In the genomic region with DNA sequence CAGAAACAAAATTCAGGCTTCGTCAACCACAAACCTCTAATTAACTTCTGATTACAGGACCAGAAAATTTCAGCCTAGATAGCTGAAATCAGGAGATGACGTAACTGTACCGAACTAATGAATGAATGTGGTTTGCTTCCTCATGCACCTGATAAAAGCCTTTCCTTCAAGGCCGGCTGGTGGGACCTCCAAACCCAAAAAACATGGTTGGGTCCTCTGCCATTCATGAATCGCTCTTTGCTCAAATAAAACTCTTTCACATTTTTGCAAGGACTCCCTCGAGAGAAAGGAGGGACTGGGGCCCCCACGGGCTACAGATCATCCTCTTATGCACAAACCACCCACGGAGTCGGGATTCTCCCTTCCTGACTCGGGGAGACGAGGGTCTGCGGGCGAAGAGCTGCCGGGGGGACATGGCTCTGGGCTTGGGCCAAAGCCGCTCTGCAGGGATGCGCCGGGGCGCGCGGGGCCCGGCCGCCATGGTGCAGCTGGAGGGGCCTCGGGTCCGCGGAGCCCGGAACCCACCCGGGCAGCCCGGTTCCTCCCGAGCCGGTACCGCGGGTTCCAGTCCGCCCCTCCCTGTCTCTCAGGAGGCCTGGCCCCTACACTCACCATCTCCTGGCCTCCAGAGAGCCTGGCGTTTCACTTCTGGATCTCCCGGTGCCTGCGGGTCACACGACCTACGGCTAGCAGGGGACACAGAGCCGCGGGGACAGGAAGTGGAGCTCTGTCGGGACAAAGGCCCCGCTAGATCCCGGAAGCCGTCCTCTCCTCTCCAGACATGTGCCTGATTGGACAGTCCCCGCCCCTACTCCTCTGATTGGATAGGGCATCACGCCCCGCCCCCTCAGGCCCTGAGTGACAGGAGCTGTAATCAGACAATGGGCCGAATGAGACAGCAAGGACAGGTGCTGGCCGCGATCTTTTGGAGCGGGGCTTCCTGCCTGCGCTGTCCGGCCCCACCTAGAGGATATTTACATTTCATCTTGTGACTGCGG, we compare ENCODE assay signal across 8 cellular contexts. TPM values are rescaled to one million over a fixed set of nuclear protein-coding genes. Genes with fewer than 3 reads are reported as not detected.
DNase-seq lines count a peak whose midpoint lies in the region; ATAC-seq and TF ChIP-seq lines count a peak whose summit lies in the region.

ZNF195 (minus strand) TSS at position 721 of the 998 bp plus-strand sequence; CDS start at position 615, 106 bp downstream.

- POLR2A ChIA-PET in AG04450 (lab: Yijun Ruan, JAX) (interaction anchor here (0.6 to 0.9 kb wide), 2 partner anchors 206 to 364 kb away, joined by 3 to 4 read pairs; no protein-coding TSS in a partner anchor), WTC11 (lab: Charles Lee) (interaction anchor here (0.6 to 1.2 kb wide), 5 partner anchors 22 to 429 kb away, joined by 3 read pairs; no protein-coding TSS in a partner anchor)

- H3K9me3 Mint-ChIP-seq in WTC11 = peaks cover 3% of the 10 kb centered on the region; the same call in 1 of the 2 replicates
- no peaks in the 10 kb centered on the region for H3K9me3 Mint-ChIP-seq in immature natural killer cell

- H3K36me3 Mint-ChIP-seq in WTC11 = peaks cover 66% of the 10 kb centered on the region
- H3K36me3 Mint-ChIP-seq in immature natural killer cell = peaks cover 0 to 6% (median 4%) of the 10 kb centered on the region in 3 donors

- peak; percentile 72 for DNase-seq in AG04450 (ENCODE audit: low read depth, low spot score)
- peak; percentile 93 for DNase-seq in NCI-H226
- peak; percentile 100 for DNase-seq in WTC11 (ENCODE audit: low spot score)
- peak; percentile 91 to 94 for DNase-seq in cardiac fibroblast (ENCODE audit: low read depth in 2 of 2)
- DNase-seq in immature natural killer cell = peak; percentile 96 to 98 (median 97)
- DNase-seq in spleen = peak; percentile 98

- peak; percentile 99 for ATAC-seq in GM18909 (IDR thresholded peaks at IDR 0.05; ENCODE audit: poor library complexity, unreplicated experiment)
- ATAC-seq in HG03175 (IDR thresholded peaks at IDR 0.05; ENCODE audit: unreplicated experiment) = peak; percentile 99
- ATAC-seq in WTC11 = peak; percentile 95

- H3K4me1 ChIP-seq in spleen = peaks cover 12 to 58% (median 38%) of the 10 kb centered on the region in 6 donors

- CTCF ChIA-PET in AG04450 (lab: Charles Lee) = interaction anchor here (3.3 kb wide), 1 partner anchor 30 kb away, joined by 10 read pairs; no protein-coding TSS in a partner anchor
- CTCF ChIA-PET in WTC11 (lab: Charles Lee) = interaction anchor here (4.7 to 5.3 kb wide), 2 partner anchors 30 to 37 kb away, joined by 37 to 42 read pairs; no protein-coding TSS in a partner anchor

- H3K4me3 ChIP-seq in AG04450 (ENCODE audit: low read depth, low read length) (peak within 1 kb of the TSS; percentile 92), cardiac fibroblast (replicated peaks in 1 of 2; ENCODE audit: low read depth in 2 of 2, low read length in 2 of 2) (peak within 1 kb of the TSS; percentile 87 to 88), spleen (peak within 1 kb of the TSS; percentile 86 to 99 (median 94))

- peaks cover 0 to 38% (median 7%) of the 10 kb centered on the region in 6 donors for H3K36me3 ChIP-seq in spleen

- H3K4me3 Mint-ChIP-seq in WTC11 (peak within 1 kb of the TSS; percentile 96), immature natural killer cell (peak within 1 kb of the TSS; percentile 96 to 99 (median 99))

- H3K27ac ChIP-seq in AG04450 (ENCODE audit: low read depth, low read length) (peak within 1 kb of the TSS; percentile 81), spleen (peak within 1 kb of the TSS; percentile 83 to 94 (median 90))

- H3K27me3 ChIP-seq in AG04450 (ENCODE audit: control insufficient read depth, insufficient read depth, low read length) (peaks cover 6% of the 10 kb centered on the region), spleen (replicated peaks in 1 of 7) (no peaks in the 10 kb centered on the region)

- peaks cover 73% of the 10 kb centered on the region for H3K4me1 Mint-ChIP-seq in WTC11
- peaks cover 48 to 63% of the 10 kb centered on the region in 2 donors for H3K4me1 Mint-ChIP-seq in immature natural killer cell

- TF ChIP-seq POLR2A in spleen (IDR thresholded peaks at IDR 0.05) = peak in 1 of 3 donors; percentile 8

- WGBS in spleen, 5 donors = 1 to 2% (median 1%) methylated on average over 22 to 54 of the region's 54 CpGs

- H3K27ac Mint-ChIP-seq in WTC11 (peak within 1 kb of the TSS; percentile 92), immature natural killer cell (peak within 1 kb of the TSS; percentile 90 to 98 (median 96))

- intact Hi-C loops in spleen (cut with DNase I; ENCODE audit: low total_unique reads) = no loop called here

- no peak for TF ChIP-seq CTCF in AG04450 (IDR thresholded peaks at IDR 0.05; ENCODE audit: low read depth, low read length)
- no peak for TF ChIP-seq CTCF in WTC11 (IDR thresholded peaks at IDR 0.05)
- TF ChIP-seq CTCF in cardiac fibroblast (IDR thresholded peaks at IDR 0.05; ENCODE audit: low read depth, low read length) = no peak
- no peak for TF ChIP-seq CTCF in spleen (IDR thresholded peaks at IDR 0.05 in 8 of 11, conservative IDR thresholded peaks at IDR 0.05 in 3 of 11)

- H3K9me3 ChIP-seq in AG04450 (ENCODE audit: control insufficient read depth, insufficient read depth, low read length) (peaks cover 19% of the 10 kb centered on the region), spleen (no peaks in the 10 kb centered on the region)

- H3K27me3 Mint-ChIP-seq in WTC11 (ENCODE audit: low read depth) (no peaks in the 10 kb centered on the region; the same call in 1 of the 2 replicates), immature natural killer cell (ENCODE audit: low read depth in 3 of 3) (peaks cover 0 to 8% (median 2%) of the 10 kb centered on the region in 3 donors)

TF ChIP-seq in WTC11, 78 proteins besides CTCF, POLR2A, EP300 and RAD21 (continues in another document):
- TF ChIP-seq NFATC4 (CRISPR knock-in tag; IDR thresholded peaks at IDR 0.05) = no peak
- no peak for TF ChIP-seq SMAD4 (CRISPR knock-in tag; IDR thresholded peaks at IDR 0.05)
- TF ChIP-seq, protein P1, sequence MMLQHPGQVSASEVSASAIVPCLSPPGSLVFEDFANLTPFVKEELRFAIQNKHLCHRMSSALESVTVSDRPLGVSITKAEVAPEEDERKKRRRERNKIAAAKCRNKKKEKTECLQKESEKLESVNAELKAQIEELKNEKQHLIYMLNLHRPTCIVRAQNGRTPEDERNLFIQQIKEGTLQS (CRISPR knock-in tag; conservative IDR thresholded peaks at IDR 0.05) = no peak
- 0 out of 2 replicates have a peak, but pooled peaks have one; percentile 48 for TF ChIP-seq TEAD1 (CRISPR knock-in tag; IDR thresholded peaks at IDR 0.05)
- TF ChIP-seq, protein P2, sequence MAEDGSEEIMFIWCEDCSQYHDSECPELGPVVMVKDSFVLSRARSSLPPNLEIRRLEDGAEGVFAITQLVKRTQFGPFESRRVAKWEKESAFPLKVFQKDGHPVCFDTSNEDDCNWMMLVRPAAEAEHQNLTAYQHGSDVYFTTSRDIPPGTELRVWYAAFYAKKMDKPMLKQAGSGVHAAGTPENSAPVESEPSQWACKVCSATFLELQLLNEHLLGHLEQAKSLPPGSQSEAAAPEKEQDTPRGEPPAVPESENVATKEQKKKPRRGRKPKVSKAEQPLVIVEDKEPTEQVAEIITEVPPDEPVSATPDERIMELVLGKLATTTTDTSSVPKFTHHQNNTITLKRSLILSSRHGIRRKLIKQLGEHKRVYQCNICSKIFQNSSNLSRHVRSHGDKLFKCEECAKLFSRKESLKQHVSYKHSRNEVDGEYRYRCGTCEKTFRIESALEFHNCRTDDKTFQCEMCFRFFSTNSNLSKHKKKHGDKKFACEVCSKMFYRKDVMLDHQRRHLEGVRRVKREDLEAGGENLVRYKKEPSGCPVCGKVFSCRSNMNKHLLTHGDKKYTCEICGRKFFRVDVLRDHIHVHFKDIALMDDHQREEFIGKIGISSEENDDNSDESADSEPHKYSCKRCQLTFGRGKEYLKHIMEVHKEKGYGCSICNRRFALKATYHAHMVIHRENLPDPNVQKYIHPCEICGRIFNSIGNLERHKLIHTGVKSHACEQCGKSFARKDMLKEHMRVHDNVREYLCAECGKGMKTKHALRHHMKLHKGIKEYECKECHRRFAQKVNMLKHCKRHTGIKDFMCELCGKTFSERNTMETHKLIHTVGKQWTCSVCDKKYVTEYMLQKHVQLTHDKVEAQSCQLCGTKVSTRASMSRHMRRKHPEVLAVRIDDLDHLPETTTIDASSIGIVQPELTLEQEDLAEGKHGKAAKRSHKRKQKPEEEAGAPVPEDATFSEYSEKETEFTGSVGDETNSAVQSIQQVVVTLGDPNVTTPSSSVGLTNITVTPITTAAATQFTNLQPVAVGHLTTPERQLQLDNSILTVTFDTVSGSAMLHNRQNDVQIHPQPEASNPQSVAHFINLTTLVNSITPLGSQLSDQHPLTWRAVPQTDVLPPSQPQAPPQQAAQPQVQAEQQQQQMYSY (CRISPR knock-in tag; IDR thresholded peaks at IDR 0.05) = no peak
- TF ChIP-seq, protein P3, sequence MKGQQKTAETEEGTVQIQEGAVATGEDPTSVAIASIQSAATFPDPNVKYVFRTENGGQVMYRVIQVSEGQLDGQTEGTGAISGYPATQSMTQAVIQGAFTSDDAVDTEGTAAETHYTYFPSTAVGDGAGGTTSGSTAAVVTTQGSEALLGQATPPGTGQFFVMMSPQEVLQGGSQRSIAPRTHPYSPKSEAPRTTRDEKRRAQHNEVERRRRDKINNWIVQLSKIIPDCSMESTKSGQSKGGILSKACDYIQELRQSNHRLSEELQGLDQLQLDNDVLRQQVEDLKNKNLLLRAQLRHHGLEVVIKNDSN (CRISPR knock-in tag; IDR thresholded peaks at IDR 0.05) = peak; percentile 60; the same call in 1 of the 2 replicates
- TF ChIP-seq FOXP4 (CRISPR knock-in tag; IDR thresholded peaks at IDR 0.05) = peak; percentile 67; the same call in 1 of the 2 replicates
- no peak for TF ChIP-seq ZNF138 (CRISPR knock-in tag; conservative IDR thresholded peaks at IDR 0.05)

RNA-seq across cellular contexts. Expression of gene ZNF195, which starts in this region (rescaled TPM):
- 11.3 and 14.5 TPM in 2 replicates for polyA plus RNA-seq in AG04450 (2011; rRNA removed)
- polyA minus RNA-seq in AG04450 (2011; rRNA and poly(A)+ RNA removed) = 13.6 and 15.3 TPM in 2 replicates
- 72.7 to 85.5 TPM (median 74.2 TPM) in 3 replicates for total RNA-seq in WTC11 (2021)
- polyA plus RNA-seq in immature natural killer cell = 10 to 100 TPM; 18.2 to 27.0 (median 19.5) TPM
- 10 to 100 TPM; 26.8 to 39.8 (median 31.6) TPM for total RNA-seq in spleen
- polyA plus RNA-seq in spleen = 10 to 100 TPM; 15.3 to 21.3 (median 16.6) TPM

Comparison
In these comparisons a context has a peak if more than half of its experiments do, and no peak if none do; other contexts are left out.
1. Peak in every context shown above with its lines: DNase-seq, ATAC-seq, H3K4me3 ChIP-seq and H3K27ac ChIP-seq.